Comparison of ENCODE assay signal across 8 cellular contexts in genomic region chr20:44746367-44747165, GRCh38. TPM values are rescaled to one million over a fixed set of nuclear protein-coding genes. Genes with fewer than 3 reads are reported as not detected.
DNase-seq lines count a peak whose midpoint lies in the region; ATAC-seq, FAIRE-seq and TF ChIP-seq lines count a peak whose summit lies in the region.

No MANE protein-coding gene starts in this region.

- H3K9me3 ChIP-seq in iPS-20b (ENCODE audit: insufficient read depth, low read depth, low read length) = no peaks in the 10 kb centered on the region
- H3K9me3 ChIP-seq in tibial nerve = no peaks in the 10 kb centered on the region

- no peaks in the 10 kb centered on the region for H3K36me3 Mint-ChIP-seq in activated T-cell treated with anti-CD3 and anti-CD28 coated beads, Interleukin-2, amount 50 U/mL, for 24 hours (ENCODE audit: low read depth)
- H3K36me3 Mint-ChIP-seq in activated B cell treated with CpG ODN at 0.5 μM for 24 hours (ENCODE audit: low read depth) (no peaks in the 10 kb centered on the region), endothelial cell (ENCODE audit: low read depth, unreplicated experiment) (no peaks in the 10 kb centered on the region)

- peak overlapping the region; percentile 64 for H3K27ac Mint-ChIP-seq in activated T-cell treated with anti-CD3 and anti-CD28 coated beads, Interleukin-2, amount 50 U/mL, for 24 hours
- H3K27ac Mint-ChIP-seq in activated B cell treated with CpG ODN at 0.5 μM for 24 hours (no peak overlapping the region), endothelial cell (ENCODE audit: unreplicated experiment) (no peak overlapping the region)

- TF ChIP-seq POLR2A in tibial nerve (IDR thresholded peaks at IDR 0.05) (no peak), GM12892 (IDR thresholded peaks at IDR 0.05; ENCODE audit: low read depth, low read length) (no peak)

- no peak for TF ChIP-seq CTCF in activated B cell treated with CpG ODN at 0.5 μM for 24 hours (IDR thresholded peaks at IDR 0.05)
- TF ChIP-seq CTCF in tibial nerve (IDR thresholded peaks at IDR 0.05) = no peak
- TF ChIP-seq CTCF in endothelial cell (IDR thresholded peaks at IDR 0.05; ENCODE audit: unreplicated experiment) = no peak

- CTCF ChIA-PET in activated B cell treated with CpG ODN at 0.5 μM for 24 hours (lab: Charles Lee) = interaction anchor here (0.6 to 1.9 kb wide), 7 partner anchors 9 to 362 kb away, joined by 3 to 10 read pairs (median 4); no protein-coding TSS in a partner anchor

- H3K4me3 Mint-ChIP-seq in activated T-cell treated with anti-CD3 and anti-CD28 coated beads, Interleukin-2, amount 50 U/mL, for 24 hours = peak overlapping the region; percentile 69
- peak overlapping the region; percentile 71 for H3K4me3 Mint-ChIP-seq in activated B cell treated with CpG ODN at 0.5 μM for 24 hours
- H3K4me3 Mint-ChIP-seq in endothelial cell (ENCODE audit: unreplicated experiment) = no peak overlapping the region

- FAIRE-seq in GM12892 (lab: Jason Lieb, UNC) = no peak

- peak overlapping the region; percentile 61 for H3K4me3 ChIP-seq in iPS-20b (ENCODE audit: low read length)
- H3K4me3 ChIP-seq in tibial nerve = peak overlapping the region; percentile 53 to 69 (median 56)

- H3K27me3 ChIP-seq in iPS-20b (ENCODE audit: insufficient read depth, low read length) = peaks cover 57% of the 10 kb centered on the region
- peaks cover 0 to 19% of the 10 kb centered on the region in 2 donors for H3K27me3 ChIP-seq in tibial nerve

- no peak overlapping the region for H3K27ac ChIP-seq in iPS-20b (ENCODE audit: low read length)
- H3K27ac ChIP-seq in tibial nerve = peak overlapping the region in 3 of 4 donors; percentile 37 to 81 (median 38)

- no peak for DNase-seq in activated T-cell treated with anti-CD3 and anti-CD28 coated beads, Interleukin-2, amount 50 U/mL, for 24 hours
- DNase-seq in activated T-cell treated with anti-CD3 and anti-CD28 coated beads, Interleukin-2, amount 50 U/mL, for 1 hour = no peak
- no peak for DNase-seq in activated B cell treated with CpG ODN at 0.5 μM for 24 hours
- no peak for DNase-seq in tibial nerve (ENCODE audit: low spot score in 2 of 2)
- no peak for DNase-seq in posterior vena cava (ENCODE audit: low spot score)
- no peak for DNase-seq in GM12892 (ENCODE audit: insufficient read length)
- no peak for DNase-seq in endothelial cell (ENCODE audit: low spot score)

- peak overlapping the region; percentile 49; the same call in 1 of the 2 replicates for H3K9ac ChIP-seq in iPS-20b (ENCODE audit: low read depth, low read length)

- H3K4me1 Mint-ChIP-seq in activated T-cell treated with anti-CD3 and anti-CD28 coated beads, Interleukin-2, amount 50 U/mL, for 24 hours (ENCODE audit: low read depth) = peaks cover 11% of the 10 kb centered on the region
- H3K4me1 Mint-ChIP-seq in activated B cell treated with CpG ODN at 0.5 μM for 24 hours = peaks cover 22% of the 10 kb centered on the region
- peaks cover 3% of the 10 kb centered on the region for H3K4me1 Mint-ChIP-seq in endothelial cell (ENCODE audit: unreplicated experiment)

- ATAC-seq in activated B cell treated with CpG ODN at 0.5 μM for 24 hours (ENCODE audit: low read depth) = no peak

- intact Hi-C loops in activated B cell treated with CpG ODN at 0.5 μM for 24 hours (cut with micrococcal nuclease) = loop anchor here (1.0 to 5.0 kb wide), 3 partner anchors 121 to 359 kb away; no protein-coding TSS in a partner anchor
- intact Hi-C loops in posterior vena cava (cut with DNase I) = loop anchor here (2.0 to 5.0 kb wide), 2 partner anchors 121 to 122 kb away; no protein-coding TSS in a partner anchor

- 28% methylated on average over 12 of the region's 12 CpGs for WGBS in tibial nerve, 2 donors

- H3K4me1 ChIP-seq in iPS-20b (ENCODE audit: insufficient read depth, low read length) = peaks cover 6% of the 10 kb centered on the region; the same call in 1 of the 2 replicates
- H3K4me1 ChIP-seq in tibial nerve = peaks cover 0 to 40% (median 9%) of the 10 kb centered on the region in 4 donors

- H3K36me3 ChIP-seq in iPS-20b (ENCODE audit: insufficient read depth, low read depth, low read length) (no peaks in the 10 kb centered on the region), tibial nerve (no peaks in the 10 kb centered on the region)

- H3K27me3 Mint-ChIP-seq in activated T-cell treated with anti-CD3 and anti-CD28 coated beads, Interleukin-2, amount 50 U/mL, for 24 hours = peaks cover 40% of the 10 kb centered on the region
- H3K27me3 Mint-ChIP-seq in activated B cell treated with CpG ODN at 0.5 μM for 24 hours = peaks cover 37% of the 10 kb centered on the region
- peaks cover 17% of the 10 kb centered on the region for H3K27me3 Mint-ChIP-seq in endothelial cell (ENCODE audit: unreplicated experiment)

- POLR2A ChIA-PET in activated B cell treated with CpG ODN at 0.5 μM for 24 hours (lab: Charles Lee) = interaction anchor here (0.5 kb wide), 1 partner anchor 220 kb away, joined by 3 read pairs; the partner anchor contains the start of gene STK4

- no peak for TF ChIP-seq EP300 in tibial nerve (IDR thresholded peaks at IDR 0.05)

- no peaks in the 10 kb centered on the region for H3K9me3 Mint-ChIP-seq in activated T-cell treated with anti-CD3 and anti-CD28 coated beads, Interleukin-2, amount 50 U/mL, for 24 hours
- no peaks in the 10 kb centered on the region for H3K9me3 Mint-ChIP-seq in activated B cell treated with CpG ODN at 0.5 μM for 24 hours
- no peaks in the 10 kb centered on the region for H3K9me3 Mint-ChIP-seq in endothelial cell (ENCODE audit: unreplicated experiment)

RNA-seq across cellular contexts. Expression of gene KCNK15, which starts 0.9 kb away (rescaled TPM):
- total RNA-seq in activated B cell treated with CpG ODN at 0.5 μM for 24 hours = 0.09 TPM in 1 of 2 replicates, not detected in the other
- 1 to 10 TPM in 3 of 4 donors, under 1 TPM in 1; 0.87 to 6.0 (median 1.5) TPM for total RNA-seq in tibial nerve
- total RNA-seq in posterior vena cava = 1 to 10 TPM; 4.1 to 4.5 TPM
- not detected for polyA plus RNA-seq in GM12892 (2012; ENCODE audit: missing spikeins)
- total RNA-seq in endothelial cell (ENCODE audit: unreplicated experiment) = not detected

RNA-seq across cellular contexts. Expression of gene CCN5, which starts 31.4 kb away (rescaled TPM):
- total RNA-seq in activated B cell treated with CpG ODN at 0.5 μM for 24 hours = not detected in 2 replicates
- total RNA-seq in tibial nerve = 1,000 to 10,000 TPM in 1 of 4 donors, 100 to 1,000 TPM in 2, 10 to 100 TPM in 1; 84.0 to 1,826 (median 378) TPM
- 100 to 1,000 TPM; 210 to 342 TPM for total RNA-seq in posterior vena cava
- not detected for polyA plus RNA-seq in GM12892 (2012; ENCODE audit: missing spikeins)
- total RNA-seq in endothelial cell (ENCODE audit: unreplicated experiment) = not detected

Comparison
In these comparisons a context has a peak if more than half of its experiments do, and no peak if none do; other contexts are left out.
1. RNA of gene CCN5, which starts 31.4 kb away (total RNA-seq): 84.0 to 1,826 TPM in tibial nerve and 210 to 342 TPM in posterior vena cava; not detected in activated B cell treated with CpG ODN at 0.5 μM for 24 hours and not detected in endothelial cell (single experiment); every median in the first group is over 10 times any median in the second.